1 cellular context compared by ENCODE assay signal in genomic region chr22:40628354-40629042, GRCh38.
TF ChIP-seq lines count a peak whose summit lies in the region.

No MANE protein-coding gene starts in this region.

TF ChIP-seq in SK-N-SH treated with all-trans-retinoic acid at 6 μM for 48 hours, 23 proteins besides CTCF, POLR2A, EP300 and RAD21 (continued from another document):
- TF ChIP-seq TSHZ2 (CRISPR knock-in tag; IDR thresholded peaks at IDR 0.05): no peak
- TF ChIP-seq ESRRG (CRISPR knock-in tag; IDR thresholded peaks at IDR 0.05): no peak
- no peak for TF ChIP-seq PATZ1 (CRISPR knock-in tag; IDR thresholded peaks at IDR 0.05; ENCODE audit: borderline replicate concordance)
- no peak for TF ChIP-seq POU6F1 (CRISPR knock-in tag; IDR thresholded peaks at IDR 0.05; ENCODE audit: borderline replicate concordance, low read depth)
- TF ChIP-seq SNAI2 (CRISPR knock-in tag; IDR thresholded peaks at IDR 0.05): no peak
- TF ChIP-seq PPARA (CRISPR knock-in tag; IDR thresholded peaks at IDR 0.05; ENCODE audit: borderline replicate concordance): no peak
- TF ChIP-seq ZNF70 (CRISPR knock-in tag; IDR thresholded peaks at IDR 0.05): no peak
- TF ChIP-seq GLIS3 (CRISPR knock-in tag; IDR thresholded peaks at IDR 0.05): no peak
- TF ChIP-seq OSR1 (CRISPR knock-in tag; IDR thresholded peaks at IDR 0.05): no peak
- TF ChIP-seq ARNTL (CRISPR knock-in tag; IDR thresholded peaks at IDR 0.05; ENCODE audit: borderline replicate concordance, low read depth): no peak
- no peak for TF ChIP-seq CSDC2 (CRISPR knock-in tag; IDR thresholded peaks at IDR 0.05)
- no peak for TF ChIP-seq CSRNP3 (CRISPR knock-in tag; IDR thresholded peaks at IDR 0.05)
- TF ChIP-seq ZNF565 (CRISPR knock-in tag; conservative IDR thresholded peaks at IDR 0.05; ENCODE audit: low read depth): no peak
- TF ChIP-seq TCF4 (CRISPR knock-in tag; IDR thresholded peaks at IDR 0.05; ENCODE audit: borderline replicate concordance): no peak
- TF ChIP-seq ZC3H10 (CRISPR knock-in tag; IDR thresholded peaks at IDR 0.05): no peak
- TF ChIP-seq TOX (CRISPR knock-in tag; IDR thresholded peaks at IDR 0.05; ENCODE audit: borderline replicate concordance): no peak
- no peak for TF ChIP-seq ZNF8 (CRISPR knock-in tag; IDR thresholded peaks at IDR 0.05)
- TF ChIP-seq CREB5 (CRISPR knock-in tag; IDR thresholded peaks at IDR 0.05; ENCODE audit: low read depth): no peak
- TF ChIP-seq RARB (CRISPR knock-in tag; IDR thresholded peaks at IDR 0.05): no peak
TF ChIP-seq in SK-N-SH treated with all-trans-retinoic acid at 6 μM for 48 hours: peak in this region for 0.
